ENCODE assay signal across 17 cellular contexts in genomic region chr2:235201796-235202195, GRCh38.
"Had no signal": no experiment of that assay in that cellular context is flagged by ENCODE, and none has a peak within 500 bp of the region (broad histone marks: within the 10 kb centered on the region; RNA-seq: fewer than 3 reads in every experiment).

No MANE protein-coding gene starts in this region.

- H3K4me1 ChIP-seq: body of pancreas, lower lobe of right lung, upper lobe of left lung had no signal

- DNase-seq: activated CD4-positive, alpha-beta T cell treated with anti-CD3 and anti-CD28 coated beads, Interleukin-2, amount 10 ng/mL, durations not matched to agents 24 days and 14 days; activated CD4-positive, CD25-positive, alpha-beta regulatory T cell; activated CD8-positive, alpha-beta memory T cell treated with anti-CD3 and anti-CD28 coated beads, Interleukin-2, amount 50 U/mL, for 48 hours; activated gamma-delta T cell; activated T-cell treated with anti-CD3 and anti-CD28 coated beads, Interleukin-2, amount 50 U/mL, for 72 hours; amniotic stem cell; body of pancreas; caudate nucleus; effector CD4-positive, alpha-beta T cell; foreskin fibroblast; left cardiac atrium; lower lobe of right lung; posterior cingulate gyrus; right cardiac atrium; upper lobe of left lung had no signal

- H3K27ac ChIP-seq: body of pancreas, coronary artery, lower lobe of right lung, upper lobe of left lung had no signal

- H3K36me3 ChIP-seq: lower lobe of right lung, upper lobe of left lung had no signal

- H3K27me3 ChIP-seq: body of pancreas, upper lobe of left lung had no signal

- H3K4me3 ChIP-seq: body of pancreas, coronary artery, lower lobe of right lung, upper lobe of left lung had no signal

- FAIRE-seq: endothelial cell of umbilical vein had no signal

- ATAC-seq: activated T-cell treated with anti-CD3 and anti-CD28 coated beads, Interleukin-2, amount 50 U/mL, for 72 hours; body of pancreas; left cardiac atrium; lower lobe of right lung; right cardiac atrium had no signal

- H3K9me3 ChIP-seq: body of pancreas, lower lobe of right lung, upper lobe of left lung had no signal
